ENCODE assay signal across 9 cellular contexts in genomic region chr2:217162533-217162932, GRCh38.
DNase-seq lines count a peak whose midpoint lies in the region; ATAC-seq, FAIRE-seq and TF ChIP-seq lines count a peak whose summit lies in the region.
"Had no signal": no experiment of that assay in that cellular context is flagged by ENCODE, and none has a peak within 500 bp of the region (broad histone marks: within the 10 kb centered on the region; RNA-seq: fewer than 3 reads in every experiment).

No MANE protein-coding gene starts in this region.

- H3K4me1 Mint-ChIP-seq in osteocyte (ENCODE audit: unreplicated experiment) = peaks cover 17% of the 10 kb centered on the region

- H3K36me3 ChIP-seq in aorta (ENCODE audit: control insufficient read depth in 1 of 2, insufficient read depth in 2 of 2, low read length in 1 of 2) (no peaks in the 10 kb centered on the region), left ventricle myocardium inferior (no peaks in the 10 kb centered on the region)
- H3K36me3 ChIP-seq: neutrophil had no signal

- H3K27ac ChIP-seq in aorta (ENCODE audit: low read depth in 1 of 2, low read length in 2 of 2) (no peak overlapping the region), left ventricle myocardium inferior (replicated peaks) (no peak overlapping the region)
- H3K27ac ChIP-seq: neutrophil had no signal

- DNase-seq in activated T-cell treated with anti-CD3 and anti-CD28 coated beads, Interleukin-2, amount 50 U/mL, for 48 hours = peak; percentile 52 to 57
- DNase-seq in activated T-cell treated with anti-CD3 and anti-CD28 coated beads for 4 hours = no peak
- DNase-seq in RCC 7860 (ENCODE audit: low spot score) = peak; percentile 49
- DNase-seq in dermis blood vessel endothelial cell = peak; percentile 4
- DNase-seq in retinal pigment epithelial cell (ENCODE audit: low read depth) = peak; percentile 87
- DNase-seq in osteocyte (ENCODE audit: extremely low spot score, unreplicated experiment) = no peak
- no peak for DNase-seq in aorta
- DNase-seq in left ventricle myocardium inferior = no peak

- H3K27ac Mint-ChIP-seq in osteocyte (ENCODE audit: unreplicated experiment) = no peak overlapping the region

- no peaks in the 10 kb centered on the region for H3K9me3 Mint-ChIP-seq in osteocyte (ENCODE audit: unreplicated experiment)

- 93 to 94% methylated on average over 9 of the region's 9 CpGs for WGBS in aorta, 2 donors

- H3K9me3 ChIP-seq in aorta (ENCODE audit: control insufficient read depth, low read length) (no peaks in the 10 kb centered on the region), left ventricle myocardium inferior (replicated peaks) (no peaks in the 10 kb centered on the region)
- H3K9me3 ChIP-seq: neutrophil had no signal

- no peaks in the 10 kb centered on the region for H3K27me3 ChIP-seq in aorta (ENCODE audit: control insufficient read depth in 1 of 2, insufficient read depth in 2 of 2, low read length in 1 of 2)
- H3K27me3 ChIP-seq in left ventricle myocardium inferior (ENCODE audit: low read depth) = no peaks in the 10 kb centered on the region

- ATAC-seq in aorta (ENCODE audit: low FRiP score) = no peak

- no peak for TF ChIP-seq CTCF in retinal pigment epithelial cell (conservative IDR thresholded peaks at IDR 0.05; ENCODE audit: low read depth, low read length)
- no peak for TF ChIP-seq CTCF in osteocyte (IDR thresholded peaks at IDR 0.05)
- TF ChIP-seq CTCF in left ventricle myocardium inferior (IDR thresholded peaks at IDR 0.05; ENCODE audit: borderline replicate concordance) = no peak

- H3K27me3 Mint-ChIP-seq in osteocyte (ENCODE audit: unreplicated experiment) = no peaks in the 10 kb centered on the region

- intact Hi-C loops in aorta (cut with DNase I) (loop anchor here in 1 of 2 donors (10.0 kb wide), 1 partner anchor 188 kb away; no protein-coding TSS in a partner anchor), left ventricle myocardium inferior (cut with micrococcal nuclease) (no loop called here)

- H3K36me3 Mint-ChIP-seq in osteocyte (ENCODE audit: unreplicated experiment) = no peaks in the 10 kb centered on the region

- H3K4me1 ChIP-seq in aorta (ENCODE audit: control insufficient read depth in 1 of 2, insufficient read depth in 2 of 2, low read length in 2 of 2) (no peaks in the 10 kb centered on the region), left ventricle myocardium inferior (peaks cover 18% of the 10 kb centered on the region)

- FAIRE-seq in RCC 7860 (lab: Jason Lieb, UNC) = no peak

- H3K4me3 ChIP-seq in retinal pigment epithelial cell (ENCODE audit: low read length) (no peak overlapping the region), aorta (ENCODE audit: low read length in 2 of 2) (no peak overlapping the region), left ventricle myocardium inferior (no peak overlapping the region)

- no peak overlapping the region for H3K4me3 Mint-ChIP-seq in osteocyte (ENCODE audit: unreplicated experiment)

Comparison
In these comparisons a context has a peak if more than half of its experiments do, and no peak if none do; other contexts are left out.
1. DNase-seq: peak in activated T-cell treated with anti-CD3 and anti-CD28 coated beads, Interleukin-2, amount 50 U/mL, for 48 hours (2 of 2), RCC 7860 (single experiment), dermis blood vessel endothelial cell (single experiment) and retinal pigment epithelial cell (single experiment); none in activated T-cell treated with anti-CD3 and anti-CD28 coated beads for 4 hours (single experiment), osteocyte (single experiment), aorta (0 of 2) and left ventricle myocardium inferior (single experiment).